In the genomic region with DNA sequence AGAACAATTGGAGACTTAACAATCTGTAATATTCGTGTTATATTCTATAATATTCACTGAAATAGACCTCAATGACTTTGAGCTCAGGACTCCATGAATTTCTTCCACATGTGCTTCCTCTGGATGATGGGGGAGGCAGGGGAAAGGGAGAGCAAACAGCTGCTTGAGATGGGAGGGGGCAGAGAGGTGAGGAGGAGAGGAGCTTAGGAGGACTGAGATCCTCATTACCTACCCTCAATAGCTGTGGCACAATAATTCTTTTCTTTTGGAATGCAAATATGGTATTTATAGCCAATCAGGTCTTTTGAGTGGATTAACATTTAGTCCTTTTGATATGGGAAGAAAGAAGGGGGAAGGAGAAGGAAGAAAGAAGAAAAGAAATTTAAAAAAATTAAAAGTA, we compare ENCODE assay signal across 11 cellular contexts.
DNase-seq lines count a peak whose midpoint lies in the region; ATAC-seq, FAIRE-seq and TF ChIP-seq lines count a peak whose summit lies in the region.
"Had no signal": no experiment of that assay in that cellular context is flagged by ENCODE, and none has a peak within 500 bp of the region (broad histone marks: within the 10 kb centered on the region; RNA-seq: fewer than 3 reads in every experiment).

No MANE protein-coding gene starts in this region.

- H3K4me1 Mint-ChIP-seq in CD8-positive, alpha-beta T cell (ENCODE audit: low read depth): peaks cover 75% of the 10 kb centered on the region
- peaks cover 53% of the 10 kb centered on the region for H3K4me1 Mint-ChIP-seq in brain

- DNase-seq in CD8-positive, alpha-beta T cell: no peak
- DNase-seq in IMR-90 (no peak), osteoblast (ENCODE audit: insufficient read length, low spot score, missing footprints) (no peak), pancreas (no peak), NCI-H1694 treated with DMSO at 0.1 percent for 48 hours (lab: John Stamatoyannopoulos, UW) (no peak)
- no peak for DNase-seq in activated T-cell treated with anti-CD3 and anti-CD28 coated beads, Interleukin-2, amount 50 U/mL, for 48 hours
- DNase-seq: central memory CD4-positive, alpha-beta T cell; NCI-H2107; stimulated activated CD4-positive, alpha-beta T cell treated with anti-CD3 and anti-CD28 coated beads, Interleukin-4, amount 100 ng/mL, for 1 hour had no signal

- H2BK15ac ChIP-seq in IMR-90 (ENCODE audit: low read depth, low read length): peak overlapping the region; percentile 95; the same call in 2 of the 3 replicates

- H3K4me1 ChIP-seq in CD8-positive, alpha-beta T cell (ENCODE audit: insufficient read depth, low read length): peaks cover 67% of the 10 kb centered on the region
- H3K4me1 ChIP-seq in IMR-90 (ENCODE audit: control insufficient read depth, insufficient read depth, low read length): peaks cover 26% of the 10 kb centered on the region
- H3K4me1 ChIP-seq in osteoblast (ENCODE audit: insufficient read depth, low read length): peaks cover 39% of the 10 kb centered on the region
- H3K4me1 ChIP-seq in pancreas: peaks cover 0 to 42% (median 27%) of the 10 kb centered on the region in 3 donors

- intact Hi-C loops in CD8-positive, alpha-beta T cell (cut with DNase I, micrococcal nuclease): loop anchor here (5.0 kb wide), 5 partner anchors 45 to 260 kb away; no protein-coding TSS in a partner anchor
- intact Hi-C loops in IMR-90 (cut with micrococcal nuclease): loop anchor here (5.0 kb wide), 2 partner anchors 60 to 260 kb away; no protein-coding TSS in a partner anchor
- intact Hi-C loops in pancreas (cut with DNase I): no loop called here

- H3K9me3 Mint-ChIP-seq in CD8-positive, alpha-beta T cell: no peaks in the 10 kb centered on the region
- no peaks in the 10 kb centered on the region for H3K9me3 Mint-ChIP-seq in brain

- H3K79me1 ChIP-seq in IMR-90 (ENCODE audit: low read depth in 1 of 2, low read length in 2 of 2): no peaks in the 10 kb centered on the region

- TF ChIP-seq RAD21 in IMR-90 (IDR thresholded peaks at IDR 0.05; ENCODE audit: low read length): no peak

- H3K18ac ChIP-seq in IMR-90 (ENCODE audit: low read depth, low read length): no peak overlapping the region; the same call in 1 of the 2 replicates

- H3K23ac ChIP-seq in IMR-90 (ENCODE audit: low read depth, low read length): 0 out of 2 replicates have a peak overlapping the region, but pooled peaks have one; percentile 66

- CTCF ChIA-PET in CD8-positive, alpha-beta T cell (lab: Charles Lee): interaction anchor here (1.1 to 2.5 kb wide), 5 partner anchors 9 to 79 kb away, joined by 3 to 12 read pairs (median 5); no protein-coding TSS in a partner anchor
- CTCF ChIA-PET in IMR-90 (lab: Yijun Ruan, JAX): interaction anchor here (0.6 kb wide), 1 partner anchor 11 kb away, joined by 4 read pairs; no protein-coding TSS in a partner anchor

- H4K5ac ChIP-seq in IMR-90 (ENCODE audit: low read depth, low read length): no peak overlapping the region

- H3K27ac ChIP-seq in CD8-positive, alpha-beta T cell (ENCODE audit: low read depth, low read length): no peak overlapping the region
- H3K27ac ChIP-seq in IMR-90 (ENCODE audit: insufficient read depth, low read length) (no peak overlapping the region), osteoblast (ENCODE audit: low read depth, low read length) (peak overlapping the region; percentile 68), pancreas (no peak overlapping the region)

- H3K14ac ChIP-seq in IMR-90 (replicated peaks; ENCODE audit: low read depth, low read length): peak overlapping the region; percentile 88

- H3K4me3 Mint-ChIP-seq in CD8-positive, alpha-beta T cell: no peak overlapping the region
- H3K4me3 Mint-ChIP-seq in brain: peak overlapping the region in 1 of 5 experiments; percentile 32

- no peaks in the 10 kb centered on the region for H3K27me3 Mint-ChIP-seq in CD8-positive, alpha-beta T cell (ENCODE audit: low read depth)
- H3K27me3 Mint-ChIP-seq in brain: no peaks in the 10 kb centered on the region

- BruUV-seq in IMR-90 (replicated peaks; lab: Mats Ljungman, UMichigan): no TSS peak

- WGBS in IMR-90 (ENCODE audit: extremely low coverage in 2 of 2, insufficient read length in 1 of 2), 2 experiments: no CpG with 5 or more reads among the region's 1 CpG
- 62 to 70% methylated on average over 1 of the region's 1 CpG for WGBS in pancreas, 2 donors

- H2AFZ ChIP-seq in IMR-90 (replicated peaks; ENCODE audit: low read length, poor library complexity) (peak overlapping the region; percentile 80), osteoblast (ENCODE audit: low read length) (no peak overlapping the region)

- no peak overlapping the region for H2AK9ac ChIP-seq in IMR-90 (replicated peaks; ENCODE audit: low read depth, low read length, poor library complexity)

- H2BK120ac ChIP-seq in IMR-90 (ENCODE audit: low read depth, low read length): peak overlapping the region; percentile 90

- H4K91ac ChIP-seq in IMR-90 (ENCODE audit: insufficient read depth, low read depth, low read length): peak overlapping the region; percentile 54; the same call in 1 of the 2 replicates

- no peaks in the 10 kb centered on the region for H3K36me3 ChIP-seq in CD8-positive, alpha-beta T cell (ENCODE audit: insufficient read depth, low read length)
- no peaks in the 10 kb centered on the region for H3K36me3 ChIP-seq in IMR-90 (ENCODE audit: control insufficient read depth, insufficient read depth, low read length)
- H3K36me3 ChIP-seq in osteoblast (ENCODE audit: insufficient read depth, low read length): no peaks in the 10 kb centered on the region
- H3K36me3 ChIP-seq in pancreas: no peaks in the 10 kb centered on the region

- H3K79me2 ChIP-seq in osteoblast (ENCODE audit: insufficient read depth, low read length): no peaks in the 10 kb centered on the region

- peaks cover 3% of the 10 kb centered on the region; the same call in 1 of the 2 replicates for H3K9me1 ChIP-seq in IMR-90 (ENCODE audit: insufficient read depth, low read length)

- peak overlapping the region; percentile 78 for H3K4ac ChIP-seq in IMR-90 (ENCODE audit: low read depth, low read length)

- H3K4me2 ChIP-seq in IMR-90 (ENCODE audit: low read depth, low read length) (no peak overlapping the region), osteoblast (ENCODE audit: insufficient read depth, low read length) (no peak overlapping the region)

- H3K4me3 ChIP-seq in CD8-positive, alpha-beta T cell (ENCODE audit: low read depth, low read length): no peak overlapping the region
- no peak overlapping the region for H3K4me3 ChIP-seq in IMR-90 (ENCODE audit: insufficient read depth, low read depth, low read length)
- no peak overlapping the region for H3K4me3 ChIP-seq in osteoblast (ENCODE audit: insufficient read depth, low read length)
- H3K4me3 ChIP-seq in pancreas: no peak overlapping the region

- peak overlapping the region; percentile 53 for H2BK5ac ChIP-seq in IMR-90 (ENCODE audit: low read depth, low read length, poor library complexity, severe bottlenecking)

- H3K27ac Mint-ChIP-seq in CD8-positive, alpha-beta T cell: peak overlapping the region; percentile 43
- peak overlapping the region in 3 of 5 experiments; percentile 19 to 64 (median 44) for H3K27ac Mint-ChIP-seq in brain

- H2AK5ac ChIP-seq in IMR-90 (ENCODE audit: low read depth, low read length): peak overlapping the region; percentile 77

- TF ChIP-seq POLR2A in IMR-90 (IDR thresholded peaks at IDR 0.05; ENCODE audit: low read depth, low read length): no peak

- no peaks in the 10 kb centered on the region for H3K9me3 ChIP-seq in CD8-positive, alpha-beta T cell (ENCODE audit: low read length)
- H3K9me3 ChIP-seq in IMR-90 (ENCODE audit: control insufficient read depth, insufficient read depth, low read length) (no peaks in the 10 kb centered on the region), osteoblast (ENCODE audit: low read depth, low read length) (no peaks in the 10 kb centered on the region), pancreas (no peaks in the 10 kb centered on the region)

- H3K56ac ChIP-seq in IMR-90 (ENCODE audit: extremely low read depth, insufficient read depth, low read length): no peak overlapping the region

- FAIRE-seq in pancreas (lab: Jason Lieb, UNC): no peak

- H2BK20ac ChIP-seq in IMR-90 (ENCODE audit: low read depth, low read length): peak overlapping the region; percentile 88

- H4K20me1 ChIP-seq in IMR-90 (ENCODE audit: insufficient read depth, low read length) (no peaks in the 10 kb centered on the region), osteoblast (ENCODE audit: insufficient read depth, low read length) (no peaks in the 10 kb centered on the region)

- dilution Hi-C loops in IMR-90 (cut with HindIII; ENCODE audit: low sequenced_read_pairs, unreplicated experiment): no loop called here

- POLR2A ChIA-PET in CD8-positive, alpha-beta T cell (lab: Charles Lee): interaction anchor here (0.9 to 2.1 kb wide), 5 partner anchors 15 to 182 kb away, joined by 3 to 8 read pairs (median 3); no protein-coding TSS in a partner anchor
- POLR2A ChIA-PET in IMR-90 (lab: Charles Lee; ENCODE audit: unreplicated experiment): interaction anchor here (0.6 kb wide), 1 partner anchor 58 kb away, joined by 4 read pairs; no protein-coding TSS in a partner anchor

- no peak overlapping the region for H3K9ac ChIP-seq in IMR-90 (ENCODE audit: low read depth, low read length)

- no peaks in the 10 kb centered on the region for H3K36me3 Mint-ChIP-seq in CD8-positive, alpha-beta T cell
- no peaks in the 10 kb centered on the region for H3K36me3 Mint-ChIP-seq in brain

- H3K27me3 ChIP-seq in CD8-positive, alpha-beta T cell (ENCODE audit: insufficient read depth, low read length): no peaks in the 10 kb centered on the region
- no peaks in the 10 kb centered on the region for H3K27me3 ChIP-seq in IMR-90 (ENCODE audit: control insufficient read depth, insufficient read depth, low read length)
- H3K27me3 ChIP-seq in osteoblast (ENCODE audit: insufficient read depth, low read length): no peaks in the 10 kb centered on the region
- H3K27me3 ChIP-seq in pancreas: no peaks in the 10 kb centered on the region

- H4K8ac ChIP-seq in IMR-90 (ENCODE audit: low read depth in 2 of 2, low read length in 2 of 2): peak overlapping the region in 1 of 2 experiments; percentile 78; a peak in 2 of 4 replicates

- ATAC-seq in CD8-positive, alpha-beta T cell: no peak
- no peak for ATAC-seq in IMR-90 (ENCODE audit: low read depth)
- ATAC-seq in pancreas: no peak
- ATAC-seq in HG03025 (IDR thresholded peaks at IDR 0.05; ENCODE audit: low FRiP score, unreplicated experiment): no peak

- in situ Hi-C loops in IMR-90 (cut with MboI; ENCODE audit: low sequenced_read_pairs): no loop called here

- TF ChIP-seq CTCF in CD8-positive, alpha-beta T cell (IDR thresholded peaks at IDR 0.05): no peak
- no peak for TF ChIP-seq CTCF in IMR-90 (conservative IDR thresholded peaks at IDR 0.05; ENCODE audit: low read depth, low read length)
- no peak for TF ChIP-seq CTCF in brain (conservative IDR thresholded peaks at IDR 0.05)
- no peak for TF ChIP-seq CTCF in osteoblast (IDR thresholded peaks at IDR 0.05; ENCODE audit: extremely low read depth, low read depth, low read length)
- TF ChIP-seq CTCF in pancreas (IDR thresholded peaks at IDR 0.05): no peak

TF ChIP-seq in IMR-90, 13 proteins besides CTCF, POLR2A, EP300 and RAD21 (continues in another document):
- TF ChIP-seq MXI1 (IDR thresholded peaks at IDR 0.05; ENCODE audit: borderline replicate concordance, low read depth, low read length): no peak
- TF ChIP-seq CHD1 (IDR thresholded peaks at IDR 0.05; ENCODE audit: low read depth, low read length): no peak
- TF ChIP-seq CEBPB (IDR thresholded peaks at IDR 0.05; ENCODE audit: low read depth, low read length): no peak
- no peak for TF ChIP-seq SMC3 (IDR thresholded peaks at IDR 0.05; ENCODE audit: low read depth, low read length)

Comparison
In these comparisons a context has a peak if more than half of its experiments do, and no peak if none do; other contexts are left out.
1. intact Hi-C loops: an anchor here in CD8-positive, alpha-beta T cell (5.0 kb wide) and IMR-90 (5.0 kb wide); none called in pancreas.